11 cellular contexts compared by ENCODE assay signal in genomic region chrX:110276778-110277177, GRCh38. TPM values are rescaled to one million over a fixed set of nuclear protein-coding genes. Genes with fewer than 3 reads are reported as not detected.
DNase-seq lines count a peak whose midpoint lies in the region; ATAC-seq, FAIRE-seq and TF ChIP-seq lines count a peak whose summit lies in the region.
"Had no signal": no experiment of that assay in that cellular context is flagged by ENCODE, and none has a peak within 500 bp of the region (broad histone marks: within the 10 kb centered on the region; RNA-seq: fewer than 3 reads in every experiment).

No MANE protein-coding gene starts in this region.

- no peaks in the 10 kb centered on the region for H3K9me3 Mint-ChIP-seq in activated T-cell treated with anti-CD3 and anti-CD28 coated beads, Interleukin-2, amount 50 U/mL, for 4 hours

- TF ChIP-seq CTCF in kidney (IDR thresholded peaks at IDR 0.05; ENCODE audit: borderline replicate concordance, extremely low read depth, insufficient read depth), result no peak

- no peaks in the 10 kb centered on the region for H3K9me3 ChIP-seq in kidney (ENCODE audit: control insufficient read depth in 1 of 2, low read length in 2 of 2)
- H3K9me3 ChIP-seq: A549, mucosa of descending colon had no signal

- FAIRE-seq in GM19239 (lab: Jason Lieb, UNC), result peak; percentile 96
- no peak for FAIRE-seq in kidney (lab: Jason Lieb, UNC)
- FAIRE-seq: A549 had no signal

- ATAC-seq in HG02642 (IDR thresholded peaks at IDR 0.05; ENCODE audit: poor library complexity, unreplicated experiment) (peak; percentile 94), HG03469 (IDR thresholded peaks at IDR 0.05; ENCODE audit: unreplicated experiment) (peak; percentile 96)
- no peak for ATAC-seq in activated T-cell treated with anti-CD3 and anti-CD28 coated beads, Interleukin-2, amount 50 U/mL, for 4 hours
- ATAC-seq: A549, mucosa of descending colon had no signal

- H3K4me3 Mint-ChIP-seq in activated T-cell treated with anti-CD3 and anti-CD28 coated beads, Interleukin-2, amount 50 U/mL, for 4 hours, result no peak overlapping the region

- DNase-seq in ACHN (peak; percentile 54), GM19239 (ENCODE audit: insufficient read length, low spot score) (no peak), NCI-H2107 treated with DMSO at 0.1 percent for 48 hours (lab: John Stamatoyannopoulos, UW; ENCODE audit: unreplicated experiment) (no peak), kidney (no peak), SKM-1 (lab: John Stamatoyannopoulos, UW; ENCODE audit: unreplicated experiment) (no peak)
- DNase-seq in activated T-cell treated with anti-CD3 and anti-CD28 coated beads, Interleukin-2, amount 50 U/mL, for 4 hours, result no peak
- DNase-seq: mucosa of descending colon, NCI-H510A treated with DMSO at 0.1 percent for 48 hours had no signal

- no peak overlapping the region for H3K27ac ChIP-seq in kidney (ENCODE audit: low read depth in 2 of 2, low read length in 2 of 2)
- H3K27ac ChIP-seq: A549 had no signal

- intact Hi-C loops in kidney (cut with DNase I), result no loop called here

- in situ Hi-C loops in ACHN (cut with HindIII; ENCODE audit: low pct_ligation_motif_present, low pct_unique_long_range_greater_than_20kb, low sequenced_read_pairs), result no loop called here

- H3K36me3 Mint-ChIP-seq in activated T-cell treated with anti-CD3 and anti-CD28 coated beads, Interleukin-2, amount 50 U/mL, for 4 hours (ENCODE audit: insufficient read depth), result peaks cover 2% of the 10 kb centered on the region

- no peaks in the 10 kb centered on the region for H3K36me3 ChIP-seq in kidney (ENCODE audit: control insufficient read depth in 1 of 2, insufficient read depth in 2 of 2, low read length in 2 of 2)

- no peak overlapping the region for H3K4me3 ChIP-seq in kidney (ENCODE audit: low read length in 2 of 2)
- H3K4me3 ChIP-seq: A549, mucosa of descending colon had no signal

- H3K4me1 ChIP-seq in kidney (ENCODE audit: control insufficient read depth in 1 of 2, insufficient read depth in 1 of 2, low read depth in 1 of 2, low read length in 2 of 2), result peaks cover 0 to 6% of the 10 kb centered on the region in 2 donors

- peaks cover 31% of the 10 kb centered on the region for H3K4me1 Mint-ChIP-seq in activated T-cell treated with anti-CD3 and anti-CD28 coated beads, Interleukin-2, amount 50 U/mL, for 4 hours (ENCODE audit: low read depth)

- H3K9ac ChIP-seq in kidney (ENCODE audit: low read length in 2 of 2), result no peak overlapping the region

- no peaks in the 10 kb centered on the region for H3K27me3 Mint-ChIP-seq in activated T-cell treated with anti-CD3 and anti-CD28 coated beads, Interleukin-2, amount 50 U/mL, for 4 hours (ENCODE audit: low read depth)

RNA-seq across cellular contexts. Expression of gene AMMECR1, which starts 41.1 kb away (rescaled TPM):
- 11.0 TPM for total RNA-seq in kidney
- 4.4 TPM for polyA plus RNA-seq in kidney (ENCODE audit: insufficient read depth, low read depth, low replicate concordance)
- total RNA-seq in activated T-cell treated with anti-CD3 and anti-CD28 coated beads, Interleukin-2, amount 50 U/mL, for 4 hours, result 10 to 100 TPM; 12.6 to 13.4 (median 13.2) TPM

Comparison
In these comparisons a context has a peak if more than half of its experiments do, and no peak if none do; other contexts are left out.
1. ATAC-seq: peak in HG02642 (single experiment) and HG03469 (single experiment); none in activated T-cell treated with anti-CD3 and anti-CD28 coated beads, Interleukin-2, amount 50 U/mL, for 4 hours (0 of 2).